Comparison of ENCODE assay signal across 15 cellular contexts in genomic region chr3:39965997-39966396, GRCh38.
"Had no signal": no experiment of that assay in that cellular context is flagged by ENCODE, and none has a peak within 500 bp of the region (broad histone marks: within the 10 kb centered on the region; RNA-seq: fewer than 3 reads in every experiment).

No MANE protein-coding gene starts in this region.

- H3K4me1 ChIP-seq: colonic mucosa, left lung, parathyroid adenoma, prostate gland had no signal

- H3K9ac ChIP-seq: parathyroid adenoma had no signal

- H3K27me3 ChIP-seq: colonic mucosa, esophagus squamous epithelium, left lung had no signal

- H3K36me3 ChIP-seq: colonic mucosa, esophagus squamous epithelium, left lung, prostate gland had no signal

- DNase-seq: colonic mucosa; dermis blood vessel endothelial cell; esophagus squamous epithelium; islet precursor cell; left lung; mesenchymal stem cell; midbrain; occipital lobe; small intestine; stimulated activated CD4-positive, alpha-beta T cell treated with anti-CD3 and anti-CD28 coated beads, Interleukin-2, amount 100 ng/mL, for 48 hours; stimulated activated naive CD4-positive, alpha-beta T cell treated with Interleukin-2 at 50 U/mL for 16 hours; trophoblast cell had no signal

- H3K4me3 ChIP-seq: colonic mucosa, esophagus squamous epithelium, left lung, lung, prostate gland had no signal

- ATAC-seq: left lung had no signal

- H3K79me2 ChIP-seq: parathyroid adenoma had no signal

- H3K27ac ChIP-seq: colonic mucosa, esophagus squamous epithelium, left lung, parathyroid adenoma, prostate gland had no signal

- H3K9me3 ChIP-seq: colonic mucosa, esophagus squamous epithelium, left lung, prostate gland had no signal

- H2AFZ ChIP-seq: parathyroid adenoma had no signal
